Comparison of ENCODE assay signal across 1 cellular context in the genomic region with DNA sequence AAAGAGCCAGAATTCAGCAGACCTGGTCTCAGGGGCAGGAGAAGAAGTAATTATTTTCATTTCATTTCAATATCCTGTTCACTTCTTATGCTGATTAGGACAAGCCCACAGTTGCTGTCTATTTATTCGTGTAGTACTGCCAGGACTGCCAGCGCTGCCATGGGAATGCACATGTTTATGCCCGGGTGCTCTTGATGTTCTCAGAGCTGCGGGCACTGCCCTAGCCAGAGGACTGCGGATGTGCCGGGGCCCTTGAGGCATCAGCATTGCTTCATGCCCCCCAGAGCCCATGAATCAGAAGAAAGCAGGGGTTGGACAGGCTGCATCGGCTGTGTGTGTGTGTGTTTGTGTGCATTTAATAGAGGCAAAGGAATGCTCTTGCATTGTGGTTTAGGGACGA.
TF ChIP-seq lines count a peak whose summit lies in the region.

No MANE protein-coding gene starts in this region.

TF ChIP-seq in GM23338, 12 proteins besides CTCF, POLR2A, EP300 and RAD21 (continued from another document):
- TF ChIP-seq, protein P1, sequence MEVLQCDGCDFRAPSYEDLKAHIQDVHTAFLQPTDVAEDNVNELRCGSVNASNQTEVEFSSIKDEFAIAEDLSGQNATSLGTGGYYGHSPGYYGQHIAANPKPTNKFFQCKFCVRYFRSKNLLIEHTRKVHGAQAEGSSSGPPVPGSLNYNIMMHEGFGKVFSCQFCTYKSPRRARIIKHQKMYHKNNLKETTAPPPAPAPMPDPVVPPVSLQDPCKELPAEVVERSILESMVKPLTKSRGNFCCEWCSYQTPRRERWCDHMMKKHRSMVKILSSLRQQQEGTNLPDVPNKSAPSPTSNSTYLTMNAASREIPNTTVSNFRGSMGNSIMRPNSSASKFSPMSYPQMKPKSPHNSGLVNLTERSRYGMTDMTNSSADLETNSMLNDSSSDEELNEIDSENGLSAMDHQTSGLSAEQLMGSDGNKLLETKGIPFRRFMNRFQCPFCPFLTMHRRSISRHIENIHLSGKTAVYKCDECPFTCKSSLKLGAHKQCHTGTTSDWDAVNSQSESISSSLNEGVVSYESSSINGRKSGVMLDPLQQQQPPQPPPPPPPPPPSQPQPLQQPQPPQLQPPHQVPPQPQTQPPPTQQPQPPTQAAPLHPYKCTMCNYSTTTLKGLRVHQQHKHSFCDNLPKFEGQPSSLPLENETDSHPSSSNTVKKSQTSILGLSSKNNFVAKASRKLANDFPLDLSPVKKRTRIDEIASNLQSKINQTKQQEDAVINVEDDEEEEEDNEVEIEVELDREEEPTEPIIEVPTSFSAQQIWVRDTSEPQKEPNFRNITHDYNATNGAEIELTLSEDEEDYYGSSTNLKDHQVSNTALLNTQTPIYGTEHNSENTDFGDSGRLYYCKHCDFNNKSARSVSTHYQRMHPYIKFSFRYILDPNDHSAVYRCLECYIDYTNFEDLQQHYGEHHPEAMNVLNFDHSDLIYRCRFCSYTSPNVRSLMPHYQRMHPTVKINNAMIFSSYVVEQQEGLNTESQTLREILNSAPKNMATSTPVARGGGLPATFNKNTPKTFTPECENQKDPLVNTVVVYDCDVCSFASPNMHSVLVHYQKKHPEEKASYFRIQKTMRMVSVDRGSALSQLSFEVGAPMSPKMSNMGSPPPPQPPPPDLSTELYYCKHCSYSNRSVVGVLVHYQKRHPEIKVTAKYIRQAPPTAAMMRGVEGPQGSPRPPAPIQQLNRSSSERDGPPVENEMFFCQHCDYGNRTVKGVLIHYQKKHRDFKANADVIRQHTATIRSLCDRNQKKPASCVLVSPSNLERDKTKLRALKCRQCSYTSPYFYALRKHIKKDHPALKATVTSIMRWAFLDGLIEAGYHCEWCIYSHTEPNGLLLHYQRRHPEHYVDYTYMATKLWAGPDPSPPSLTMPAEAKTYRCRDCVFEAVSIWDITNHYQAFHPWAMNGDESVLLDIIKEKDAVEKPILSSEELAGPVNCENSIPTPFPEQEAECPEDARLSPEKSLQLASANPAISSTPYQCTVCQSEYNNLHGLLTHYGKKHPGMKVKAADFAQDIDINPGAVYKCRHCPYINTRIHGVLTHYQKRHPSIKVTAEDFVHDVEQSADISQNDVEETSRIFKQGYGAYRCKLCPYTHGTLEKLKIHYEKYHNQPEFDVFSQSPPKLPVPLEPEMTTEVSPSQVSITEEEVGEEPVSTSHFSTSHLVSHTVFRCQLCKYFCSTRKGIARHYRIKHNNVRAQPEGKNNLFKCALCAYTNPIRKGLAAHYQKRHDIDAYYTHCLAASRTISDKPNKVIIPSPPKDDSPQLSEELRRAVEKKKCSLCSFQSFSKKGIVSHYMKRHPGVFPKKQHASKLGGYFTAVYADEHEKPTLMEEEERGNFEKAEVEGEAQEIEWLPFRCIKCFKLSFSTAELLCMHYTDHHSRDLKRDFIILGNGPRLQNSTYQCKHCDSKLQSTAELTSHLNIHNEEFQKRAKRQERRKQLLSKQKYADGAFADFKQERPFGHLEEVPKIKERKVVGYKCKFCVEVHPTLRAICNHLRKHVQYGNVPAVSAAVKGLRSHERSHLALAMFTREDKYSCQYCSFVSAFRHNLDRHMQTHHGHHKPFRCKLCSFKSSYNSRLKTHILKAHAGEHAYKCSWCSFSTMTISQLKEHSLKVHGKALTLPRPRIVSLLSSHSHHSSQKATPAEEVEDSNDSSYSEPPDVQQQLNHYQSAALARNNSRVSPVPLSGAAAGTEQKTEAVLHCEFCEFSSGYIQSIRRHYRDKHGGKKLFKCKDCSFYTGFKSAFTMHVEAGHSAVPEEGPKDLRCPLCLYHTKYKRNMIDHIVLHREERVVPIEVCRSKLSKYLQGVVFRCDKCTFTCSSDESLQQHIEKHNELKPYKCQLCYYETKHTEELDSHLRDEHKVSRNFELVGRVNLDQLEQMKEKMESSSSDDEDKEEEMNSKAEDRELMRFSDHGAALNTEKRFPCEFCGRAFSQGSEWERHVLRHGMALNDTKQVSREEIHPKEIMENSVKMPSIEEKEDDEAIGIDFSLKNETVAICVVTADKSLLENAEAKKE (CRISPR knock-in tag; IDR thresholded peaks at IDR 0.05), result no peak
- TF ChIP-seq EZH2 (IDR thresholded peaks at IDR 0.05; ENCODE audit: low read depth, unreplicated experiment), result no peak
- no peak for TF ChIP-seq ZNF114 (CRISPR knock-in tag; IDR thresholded peaks at IDR 0.05)
